Comparison of ENCODE assay signal across 10 cellular contexts in the genomic region with DNA sequence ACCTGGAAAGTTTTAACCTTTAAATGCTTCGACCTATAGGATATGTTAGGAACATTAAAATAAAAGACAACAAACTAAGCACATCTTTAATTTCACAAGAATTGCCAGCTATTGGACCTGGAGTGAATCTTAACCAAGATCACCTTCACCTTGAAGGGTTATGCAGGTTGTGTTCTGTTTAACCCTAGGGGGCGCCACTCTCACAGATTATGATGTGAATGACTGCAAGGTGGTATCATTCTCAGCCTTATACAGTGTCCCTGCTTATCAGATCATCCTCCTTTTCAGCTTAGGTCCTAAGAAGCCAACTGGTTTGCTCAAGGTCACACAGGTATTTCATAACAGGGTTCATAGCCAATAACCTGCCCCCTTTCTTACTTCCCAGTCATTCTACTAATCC. TPM values are rescaled to one million over a fixed set of nuclear protein-coding genes. Genes with fewer than 3 reads are reported as not detected.
DNase-seq lines count a peak whose midpoint lies in the region; ATAC-seq, FAIRE-seq and TF ChIP-seq lines count a peak whose summit lies in the region.
"Had no signal": no experiment of that assay in that cellular context is flagged by ENCODE, and none has a peak within 500 bp of the region (broad histone marks: within the 10 kb centered on the region; RNA-seq: fewer than 3 reads in every experiment).

No MANE protein-coding gene starts in this region.

- TF ChIP-seq EP300 in GM12878 (IDR thresholded peaks at IDR 0.05; ENCODE audit: borderline replicate concordance in 1 of 2, control insufficient read depth in 1 of 2, low read depth in 2 of 2, low read length in 2 of 2), result no peak

- H3K79me2 ChIP-seq in Karpas-422 (ENCODE audit: low read length) (peaks cover 23% of the 10 kb centered on the region), GM12878 (ENCODE audit: control insufficient read depth, insufficient read depth, low read length) (no peaks in the 10 kb centered on the region), osteoblast (ENCODE audit: insufficient read depth, low read length) (no peaks in the 10 kb centered on the region)

- intact Hi-C loops in natural killer cell (cut with micrococcal nuclease) (no loop called here), GM12878 (cut with micrococcal nuclease; ENCODE audit: unreplicated experiment) (loop anchor here (2.0 kb wide), 1 partner anchor 59 kb away; no protein-coding TSS in a partner anchor)

- ATAC-seq in natural killer cell (peak in 2 of 3 donors; percentile 38 to 46), GM12878 (peak; percentile 85)
- no peak for ATAC-seq in natural killer cell treated with Interleukin-12 subunit alpha and Interleukin-12 subunit beta and Interleukin-15 and Interleukin-18, amount 100 ng/mL, for 72 hours

- H3K4me1 ChIP-seq in Karpas-422 (ENCODE audit: low read length), result no peaks in the 10 kb centered on the region
- H3K4me1 ChIP-seq in GM12878 (ENCODE audit: control insufficient read depth, insufficient read depth, low read length), result no peaks in the 10 kb centered on the region
- H3K4me1 ChIP-seq in osteoblast (ENCODE audit: insufficient read depth, low read length), result no peaks in the 10 kb centered on the region

- H3K4me2 ChIP-seq in Karpas-422 (ENCODE audit: low read depth, low read length, poor library complexity, severe bottlenecking), result no peak overlapping the region
- H3K4me2 ChIP-seq in GM12878 (ENCODE audit: control insufficient read depth, insufficient read depth), result no peak overlapping the region
- no peak overlapping the region for H3K4me2 ChIP-seq in osteoblast (ENCODE audit: insufficient read depth, low read length)

- no peaks in the 10 kb centered on the region for H3K27me3 ChIP-seq in Karpas-422 (ENCODE audit: low read length)
- H3K27me3 ChIP-seq in GM12878 (replicated peaks in 1 of 2; ENCODE audit: control insufficient read depth in 2 of 2, insufficient read depth in 2 of 2, low read length in 1 of 2), result no peaks in the 10 kb centered on the region
- H3K27me3 ChIP-seq in osteoblast (ENCODE audit: insufficient read depth, low read length), result no peaks in the 10 kb centered on the region

- RAD21 ChIA-PET in GM12878 (lab: Charles Lee; ENCODE audit: unreplicated experiment), result interaction anchor here (0.6 to 1.7 kb wide), 4 partner anchors 23 to 59 kb away, joined by 3 to 4 read pairs (median 3); no protein-coding TSS in a partner anchor

- H4K20me1 ChIP-seq in Karpas-422 (ENCODE audit: insufficient read depth, low read depth, low read length) (no peaks in the 10 kb centered on the region), GM12878 (ENCODE audit: control insufficient read depth, insufficient read depth) (no peaks in the 10 kb centered on the region), osteoblast (ENCODE audit: insufficient read depth, low read length) (no peaks in the 10 kb centered on the region)

- no peak overlapping the region for H3K27ac ChIP-seq in Karpas-422 (ENCODE audit: low read length)
- no peak overlapping the region for H3K27ac ChIP-seq in GM12878 (ENCODE audit: control insufficient read depth, insufficient read depth)
- no peak overlapping the region for H3K27ac ChIP-seq in osteoblast (ENCODE audit: low read depth, low read length)

- WGBS in GM12878 (ENCODE audit: insufficient coverage, insufficient replicate concordance, low lambda C conversion rate, missing lambda C conversion rate), result 20% methylated on average over 2 of the region's 2 CpGs

- no peak overlapping the region for H2AFZ ChIP-seq in Karpas-422 (ENCODE audit: low read length)
- H2AFZ ChIP-seq in GM12878 (ENCODE audit: control insufficient read depth, low read depth, low read length), result no peak overlapping the region
- H2AFZ ChIP-seq in osteoblast (ENCODE audit: low read length), result no peak overlapping the region

- in situ Hi-C loops in GM12878 (cut with MboI), result no loop called here

- H3K27me3 Mint-ChIP-seq in natural killer cell (ENCODE audit: low read depth in 2 of 2) (no peaks in the 10 kb centered on the region), type B pancreatic cell (no peaks in the 10 kb centered on the region)
- peaks cover 0 to 3% of the 10 kb centered on the region in 2 donors for H3K27me3 Mint-ChIP-seq in natural killer cell treated with Interleukin-12 subunit alpha and Interleukin-12 subunit beta and Interleukin-15 and Interleukin-18, amount 100 ng/mL, for 72 hours
- H3K27me3 Mint-ChIP-seq: stimulated activated naive CD8-positive, alpha-beta T cell treated with anti-CD3 and anti-CD28 coated beads, Interleukin-15, Interleukin-2, amounts not matched to agents 100 ng/mL and 50 ng/mL, for 24 hours had no signal

- SMC1A ChIA-PET in GM12878 (lab: Charles Lee; ENCODE audit: uncharacterized antibody, unreplicated experiment), result interaction anchor here (0.9 to 1.8 kb wide), 10 partner anchors 11 to 59 kb away, joined by 3 to 14 read pairs (median 4); no protein-coding TSS in a partner anchor

- H3K9me2 ChIP-seq in Karpas-422 (replicated peaks; ENCODE audit: insufficient read depth, low read length), result no peaks in the 10 kb centered on the region

- TF ChIP-seq CTCF in natural killer cell (IDR thresholded peaks at IDR 0.05) (peak; percentile 14), GM12878 (IDR thresholded peaks at IDR 0.05 in 2 of 3, conservative IDR thresholded peaks at IDR 0.05 in 1 of 3; ENCODE audit: control insufficient read depth in 2 of 3, extremely low read depth in 1 of 3, insufficient read depth in 1 of 3, low read depth in 3 of 3, low read length in 3 of 3) (peak; percentile 31 to 44 (median 36); a peak in 5 of 6 replicates), type B pancreatic cell (conservative IDR thresholded peaks at IDR 0.05) (peak; percentile 33), osteoblast (IDR thresholded peaks at IDR 0.05; ENCODE audit: extremely low read depth, low read depth, low read length) (no peak)

- BruUV-seq in GM12878 (replicated peaks; lab: Mats Ljungman, UMichigan), result no TSS peak

- no peak for TF ChIP-seq POLR2A in GM12878 (IDR thresholded peaks at IDR 0.05; ENCODE audit: low read depth, low read length)

- peak; percentile 35 for FAIRE-seq in GM12878 (lab: Jason Lieb, UNC)

- CTCF ChIA-PET in GM12878 (lab: Yijun Ruan, JAX), result interaction anchor here (0.8 to 3.1 kb wide), 15 partner anchors 8 to 80 kb away, joined by 3 to 20 read pairs (median 4); no protein-coding TSS in a partner anchor

- no peaks in the 10 kb centered on the region for H3K9me3 ChIP-seq in Karpas-422 (ENCODE audit: low read length)
- no peaks in the 10 kb centered on the region for H3K9me3 ChIP-seq in GM12878 (replicated peaks; ENCODE audit: control insufficient read depth, insufficient read depth, low read length)
- no peaks in the 10 kb centered on the region for H3K9me3 ChIP-seq in osteoblast (ENCODE audit: low read depth, low read length)

- H3K4me3 Mint-ChIP-seq in natural killer cell (no peak overlapping the region), type B pancreatic cell (no peak overlapping the region)
- H3K4me3 Mint-ChIP-seq in natural killer cell treated with Interleukin-12 subunit alpha and Interleukin-12 subunit beta and Interleukin-15 and Interleukin-18, amount 100 ng/mL, for 72 hours, result no peak overlapping the region
- H3K4me3 Mint-ChIP-seq: stimulated activated naive CD8-positive, alpha-beta T cell treated with anti-CD3 and anti-CD28 coated beads, Interleukin-15, Interleukin-2, amounts not matched to agents 100 ng/mL and 50 ng/mL, for 24 hours had no signal

- DNase-seq in natural killer cell (peak; percentile 17), Karpas-422 (peak; percentile 73), GM12878 (ENCODE audit: low read depth, low spot score) (no peak), type B pancreatic cell (ENCODE audit: extremely low spot score, unreplicated experiment) (no peak), DMS114 treated with DMSO at 0.1 percent for 48 hours (lab: John Stamatoyannopoulos, UW; ENCODE audit: unreplicated experiment) (no peak), osteoblast (ENCODE audit: insufficient read length, low spot score, missing footprints) (no peak), NCI-H446 treated with DMSO at 0.1 percent for 48 hours (lab: John Stamatoyannopoulos, UW) (no peak)
- DNase-seq in natural killer cell treated with Interleukin-12 subunit alpha and Interleukin-12 subunit beta and Interleukin-15 and Interleukin-18, amount 100 ng/mL, for 72 hours (ENCODE audit: low spot score), result no peak
- DNase-seq: GF-D8 had no signal

- no peaks in the 10 kb centered on the region for H3K9me3 Mint-ChIP-seq in natural killer cell
- no peaks in the 10 kb centered on the region for H3K9me3 Mint-ChIP-seq in natural killer cell treated with Interleukin-12 subunit alpha and Interleukin-12 subunit beta and Interleukin-15 and Interleukin-18, amount 100 ng/mL, for 72 hours
- H3K9me3 Mint-ChIP-seq in type B pancreatic cell, result no peaks in the 10 kb centered on the region
- H3K9me3 Mint-ChIP-seq: stimulated activated naive CD8-positive, alpha-beta T cell treated with anti-CD3 and anti-CD28 coated beads, Interleukin-15, Interleukin-2, amounts not matched to agents 100 ng/mL and 50 ng/mL, for 24 hours had no signal

- H3K27ac Mint-ChIP-seq in natural killer cell (peak overlapping the region in 1 of 2 donors; percentile 12), type B pancreatic cell (no peak overlapping the region)
- peak overlapping the region in 1 of 2 donors; percentile 43 for H3K27ac Mint-ChIP-seq in natural killer cell treated with Interleukin-12 subunit alpha and Interleukin-12 subunit beta and Interleukin-15 and Interleukin-18, amount 100 ng/mL, for 72 hours

- POLR2A ChIA-PET in GM12878 (lab: Charles Lee), result interaction anchor here (0.8 to 2.2 kb wide), 2 partner anchors 11 to 17 kb away, joined by 3 to 8 read pairs; no protein-coding TSS in a partner anchor

- H3K9ac ChIP-seq in Karpas-422 (ENCODE audit: low read length), result no peak overlapping the region
- H3K9ac ChIP-seq in GM12878 (ENCODE audit: control insufficient read depth, insufficient read depth, low read length), result no peak overlapping the region

- H3K4me3 ChIP-seq in Karpas-422 (ENCODE audit: low read length), result no peak overlapping the region
- no peak overlapping the region for H3K4me3 ChIP-seq in GM12878
- no peak overlapping the region for H3K4me3 ChIP-seq in osteoblast (ENCODE audit: insufficient read depth, low read length)

- TF ChIP-seq RAD21 in GM12878 (IDR thresholded peaks at IDR 0.05; ENCODE audit: insufficient read depth, low read depth, low read length), result peak; percentile 31; the same call in 1 of the 2 replicates

- H3K36me3 Mint-ChIP-seq in natural killer cell, result no peaks in the 10 kb centered on the region
- peaks cover 5% of the 10 kb centered on the region for H3K36me3 Mint-ChIP-seq in natural killer cell treated with Interleukin-12 subunit alpha and Interleukin-12 subunit beta and Interleukin-15 and Interleukin-18, amount 100 ng/mL, for 72 hours
- H3K36me3 Mint-ChIP-seq in type B pancreatic cell, result no peaks in the 10 kb centered on the region

- H3K4me1 Mint-ChIP-seq in natural killer cell (peaks cover 13 to 18% of the 10 kb centered on the region in 2 donors), type B pancreatic cell (ENCODE audit: unreplicated experiment) (peaks cover 5% of the 10 kb centered on the region)
- H3K4me1 Mint-ChIP-seq in natural killer cell treated with Interleukin-12 subunit alpha and Interleukin-12 subunit beta and Interleukin-15 and Interleukin-18, amount 100 ng/mL, for 72 hours (ENCODE audit: low read depth in 2 of 2), result peaks cover 6 to 23% of the 10 kb centered on the region in 2 donors

- 0 out of 2 replicates have a peak, but pooled peaks cover 4% of the 10 kb centered on the region for H3K36me3 ChIP-seq in Karpas-422 (ENCODE audit: insufficient read depth, low read length)
- no peaks in the 10 kb centered on the region; a peak in 1 of 4 replicates for H3K36me3 ChIP-seq in GM12878 (ENCODE audit: control insufficient read depth in 2 of 2, insufficient read depth in 2 of 2, low read length in 1 of 2)
- H3K36me3 ChIP-seq in osteoblast (ENCODE audit: insufficient read depth, low read length), result no peaks in the 10 kb centered on the region

RNA-seq across cellular contexts. Expression of gene INTS6L, which starts 23.5 kb away (rescaled TPM):
- 10 to 100 TPM; 24.0 to 30.2 (median 26.7) TPM for total RNA-seq in natural killer cell
- 10 to 100 TPM; 20.5 to 20.9 TPM for total RNA-seq in natural killer cell treated with Interleukin-12 subunit alpha and Interleukin-12 subunit beta and Interleukin-15 and Interleukin-18, amount 100 ng/mL, for 72 hours
- 17.7 and 31.1 TPM in 2 replicates for total RNA-seq in Karpas-422 (2014; rRNA removed; shearing (Covaris generic); ENCODE audit: low replicate concordance)
- 101 and 106 TPM in 2 replicates for total RNA-seq in GM12878 (2013; cell fraction: nucleolus; rRNA removed)
- total RNA-seq in GM12878 (2014; rRNA removed), result 14.1 and 16.1 TPM in 2 replicates
- total RNA-seq in GM12878 (2014; rRNA removed; fragmentation: Illumina TruSeq; extraction: Trizol), result 18.7 and 20.8 TPM in 2 replicates
- total RNA-seq in GM12878 (2021), result 14.2 and 16.6 TPM in 2 replicates
- 14.5 TPM for polyA plus RNA-seq in GM12878 (2011; ENCODE audit: low read depth)
- polyA plus RNA-seq in GM12878 (2011; rRNA removed), result 84.9 and 137 TPM in 2 replicates
- 28.7 and 29.9 TPM in 2 replicates for polyA plus RNA-seq in GM12878 (2011; cell fraction: cytosol; rRNA removed)
- polyA plus RNA-seq in GM12878 (2011; cell fraction: nucleus; rRNA removed), result 218 and 262 TPM in 2 replicates
- 16.1 and 17.6 TPM in 2 replicates for polyA plus RNA-seq in GM12878 (2012)
- polyA plus RNA-seq in GM12878 (2014; fragmentation: Illumina TruSeq; extraction: Trizol), result 25.1 and 34.2 TPM in 2 replicates
- 10 to 100 TPM in 1 of 2 experiments, 1 to 10 TPM in 1; 4.9 to 10.5 TPM for polyA plus RNA-seq in GM12878 (2014; fragmentation: Nextera tagmentation; extraction: Ambion mirVana)
- polyA plus RNA-seq in GM12878 (2014; rRNA removed), result 20.8 and 20.9 TPM in 2 replicates
- polyA plus RNA-seq in GM12878 (2016; fragmentation: Nextera tagmentation; extraction: Ambion mirVana), result 1 to 10 TPM; 7.5 to 9.2 TPM
- polyA minus RNA-seq in GM12878 (2011; rRNA and poly(A)+ RNA removed), result 41.2 and 41.6 TPM in 2 replicates
- polyA minus RNA-seq in GM12878 (2011; cell fraction: cytosol; rRNA and poly(A)+ RNA removed), result 12.0 and 16.8 TPM in 2 replicates
- polyA minus RNA-seq in GM12878 (2011; cell fraction: nucleus; rRNA and poly(A)+ RNA removed), result 61.1 and 73.0 TPM in 2 replicates
- total RNA-seq in type B pancreatic cell (ENCODE audit: low replicate concordance), result 7.2 and 12.9 TPM in 2 replicates
- 4.4 and 4.7 TPM in 2 replicates for total RNA-seq in osteoblast

Comparison
In these comparisons a context has a peak if more than half of its experiments do, and no peak if none do; other contexts are left out.
1. ATAC-seq: peak in natural killer cell (2 of 3) and GM12878 (single experiment); none in natural killer cell treated with Interleukin-12 subunit alpha and Interleukin-12 subunit beta and Interleukin-15 and Interleukin-18, amount 100 ng/mL, for 72 hours (0 of 2).
2. DNase-seq: peak in natural killer cell (single experiment) and Karpas-422 (single experiment); none in natural killer cell treated with Interleukin-12 subunit alpha and Interleukin-12 subunit beta and Interleukin-15 and Interleukin-18, amount 100 ng/mL, for 72 hours (single experiment), GM12878 (single experiment), type B pancreatic cell (single experiment), DMS114 treated with DMSO at 0.1 percent for 48 hours (single experiment), osteoblast (single experiment) and NCI-H446 treated with DMSO at 0.1 percent for 48 hours (single experiment).